In the genomic region with DNA sequence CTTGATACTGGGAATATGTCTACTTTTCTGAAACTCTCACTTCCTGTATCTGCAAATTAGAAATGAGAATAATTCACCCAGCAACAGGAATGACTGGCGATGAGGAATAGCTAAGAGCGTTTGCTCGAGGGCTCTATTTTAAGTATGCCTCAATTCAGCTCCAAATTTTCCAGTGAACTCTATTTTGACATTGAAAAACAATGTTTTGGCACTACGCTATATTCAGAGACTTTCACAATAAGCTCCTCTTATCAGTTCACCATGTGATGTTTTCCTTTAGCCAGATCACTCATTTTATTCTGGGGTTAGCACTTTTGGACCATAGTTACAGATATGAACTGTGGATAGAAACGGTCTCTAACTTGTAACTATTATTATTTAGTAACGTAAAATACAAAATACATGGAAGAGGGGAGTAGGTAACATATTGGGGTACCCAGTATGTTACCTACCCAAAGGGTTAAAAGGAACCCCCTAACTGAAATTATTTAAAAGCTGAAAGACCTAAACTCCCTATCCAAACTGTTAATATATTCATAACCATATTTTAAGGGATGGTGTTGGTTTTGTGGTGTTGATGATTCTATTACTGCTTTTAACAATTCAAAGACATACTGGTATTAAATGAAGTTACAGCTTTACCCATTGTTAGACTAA, we compare ENCODE assay signal across 12 cellular contexts. TPM values are rescaled to one million over a fixed set of nuclear protein-coding genes. Genes with fewer than 3 reads are reported as not detected.
DNase-seq lines count a peak whose midpoint lies in the region; ATAC-seq and TF ChIP-seq lines count a peak whose summit lies in the region.
"Had no signal": no experiment of that assay in that cellular context is flagged by ENCODE, and none has a peak within 500 bp of the region (broad histone marks: within the 10 kb centered on the region; RNA-seq: fewer than 3 reads in every experiment).

No MANE protein-coding gene starts in this region.

- H2AFZ ChIP-seq in OCI-LY3 (ENCODE audit: low read depth, low read length) (no peak overlapping the region), OCI-LY7 (ENCODE audit: low read length) (no peak overlapping the region)

- peaks cover 6% of the 10 kb centered on the region; the same call in 1 of the 2 replicates for H3K4me1 ChIP-seq in OCI-LY3 (ENCODE audit: low read length)
- H3K4me1 ChIP-seq in skeletal muscle tissue (ENCODE audit: control insufficient read depth in 3 of 3, insufficient read depth in 3 of 3, low read length in 3 of 3), result peaks cover 8 to 15% (median 9%) of the 10 kb centered on the region in 3 donors
- no peaks in the 10 kb centered on the region for H3K4me1 ChIP-seq in OCI-LY7 (ENCODE audit: insufficient read depth, low read length, poor library complexity, severe bottlenecking)
- H3K4me1 ChIP-seq: colonic mucosa had no signal

- no peak overlapping the region for H3K9ac ChIP-seq in OCI-LY3 (ENCODE audit: low read length)
- no peak overlapping the region for H3K9ac ChIP-seq in skeletal muscle tissue (ENCODE audit: low read depth in 1 of 3, low read length in 3 of 3)

- H4K20me1 ChIP-seq in OCI-LY3 (ENCODE audit: insufficient read depth, low read length) (no peaks in the 10 kb centered on the region), OCI-LY7 (ENCODE audit: insufficient read depth, low read length) (no peaks in the 10 kb centered on the region)

- ATAC-seq in left lobe of liver (peak; percentile 73), esophagus mucosa (no peak), GM21786 (IDR thresholded peaks at IDR 0.05; ENCODE audit: unreplicated experiment) (no peak)

- no TSS peak for BruUV-seq in OCI-LY7 (replicated peaks; lab: Mats Ljungman, UMichigan)

- no peaks in the 10 kb centered on the region for H3K79me2 ChIP-seq in OCI-LY3 (ENCODE audit: low read length)
- no peaks in the 10 kb centered on the region for H3K79me2 ChIP-seq in OCI-LY7 (ENCODE audit: insufficient read depth, low read depth, low read length)

- POLR2A ChIA-PET in OCI-LY7 (lab: Charles Lee), result interaction anchor here (0.6 kb wide), 1 partner anchor 1961 kb away, joined by 4 read pairs; no protein-coding TSS in a partner anchor

- intact Hi-C loops in OCI-LY7 (cut with micrococcal nuclease; ENCODE audit: unreplicated experiment), result no loop called here

- CTCF ChIA-PET in OCI-LY7 (lab: Charles Lee; ENCODE audit: unreplicated experiment), result no interaction called here

- TF ChIP-seq CTCF in OCI-LY3 (IDR thresholded peaks at IDR 0.05; ENCODE audit: low read depth, low read length) (no peak), coronary artery (IDR thresholded peaks at IDR 0.05) (no peak), GM10266 (IDR thresholded peaks at IDR 0.05; ENCODE audit: control insufficient read depth, insufficient read depth, low read depth, missing control alignments) (no peak), OCI-LY7 (conservative IDR thresholded peaks at IDR 0.05; ENCODE audit: low read length) (no peak)

- H3K27me3 ChIP-seq in OCI-LY3 (ENCODE audit: low read depth, low read length) (no peaks in the 10 kb centered on the region), skeletal muscle tissue (ENCODE audit: control insufficient read depth in 3 of 3, insufficient read depth in 3 of 3, low read length in 3 of 3) (no peaks in the 10 kb centered on the region)
- H3K27me3 ChIP-seq: colonic mucosa had no signal

- H3K9me3 ChIP-seq in OCI-LY3 (ENCODE audit: insufficient read depth, low read length), result no peaks in the 10 kb centered on the region
- H3K9me3 ChIP-seq in skeletal muscle tissue (ENCODE audit: control insufficient read depth in 3 of 3, low read length in 3 of 3), result no peaks in the 10 kb centered on the region
- no peaks in the 10 kb centered on the region for H3K9me3 ChIP-seq in OCI-LY7 (ENCODE audit: low read length)
- H3K9me3 ChIP-seq: colonic mucosa had no signal

- DNase-seq in coronary artery (ENCODE audit: low spot score), result no peak
- no peak for DNase-seq in left lobe of liver (ENCODE audit: low spot score)
- no peak for DNase-seq in GM10266 (ENCODE audit: extremely low spot score)
- no peak for DNase-seq in OCI-LY7 (ENCODE audit: low spot score)
- DNase-seq: Calu3, colonic mucosa, IMR-90, NCI-H1092 treated with DMSO at 0.1 percent for 48 hours had no signal

- peak overlapping the region; percentile 1; the same call in 1 of the 2 replicates for H3K4me2 ChIP-seq in OCI-LY3 (ENCODE audit: low read length)
- no peak overlapping the region for H3K4me2 ChIP-seq in OCI-LY7 (ENCODE audit: low read length)

- H3K36me3 ChIP-seq in OCI-LY3 (replicated peaks; ENCODE audit: low read depth, low read length), result no peaks in the 10 kb centered on the region
- peaks cover 0 to 2% (median 0%) of the 10 kb centered on the region in 3 donors for H3K36me3 ChIP-seq in skeletal muscle tissue (ENCODE audit: control insufficient read depth in 3 of 3, insufficient read depth in 3 of 3, low read length in 3 of 3)
- H3K36me3 ChIP-seq in OCI-LY7 (ENCODE audit: insufficient read depth, low read length), result no peaks in the 10 kb centered on the region
- H3K36me3 ChIP-seq: colonic mucosa had no signal

- H3K27ac ChIP-seq in OCI-LY3 (ENCODE audit: low read length) (no peak overlapping the region), coronary artery (peak overlapping the region; percentile 87 to 94), skeletal muscle tissue (ENCODE audit: low read depth, low read length) (peak overlapping the region; percentile 25), OCI-LY7 (ENCODE audit: low read depth, low read length, poor library complexity, severe bottlenecking) (no peak overlapping the region)
- H3K27ac ChIP-seq: colonic mucosa had no signal

- H3K9me2 ChIP-seq in OCI-LY7 (ENCODE audit: insufficient read depth, low read length), result no peaks in the 10 kb centered on the region

- H3K4me3 ChIP-seq in OCI-LY3 (ENCODE audit: low read length) (no peak overlapping the region), coronary artery (peak overlapping the region; percentile 40), skeletal muscle tissue (ENCODE audit: low read length in 3 of 3) (no peak overlapping the region), OCI-LY7 (ENCODE audit: low read depth, low read length, poor library complexity, severe bottlenecking) (no peak overlapping the region)
- H3K4me3 ChIP-seq: colonic mucosa had no signal

RNA-seq across cellular contexts. Expression of gene SLC40A1, which starts 28.1 kb away (rescaled TPM):
- total RNA-seq in left lobe of liver (151 TPM), skeletal muscle tissue (97.6 TPM), esophagus mucosa (11.8 TPM), OCI-LY7 (2022) (not detected in 2 replicates)
- not detected in 2 replicates for total RNA-seq in OCI-LY7 (2014; rRNA removed; shearing (Covaris generic))

Comparison
In these comparisons a context has a peak if more than half of its experiments do, and no peak if none do; other contexts are left out.
1. H3K27ac ChIP-seq: peak in coronary artery (2 of 2) and skeletal muscle tissue (single experiment); none in OCI-LY3 (single experiment) and OCI-LY7 (single experiment).
2. RNA of gene SLC40A1, which starts 28.1 kb away (total RNA-seq): 151 TPM in left lobe of liver (single experiment), 97.6 TPM in skeletal muscle tissue (single experiment) and 11.8 TPM in esophagus mucosa (single experiment); not detected in OCI-LY7; every median in the first group is over 10 times any median in the second.